14 cellular contexts compared by ENCODE assay signal in genomic region chr7:28572321-28573058, GRCh38.
DNase-seq lines count a peak whose midpoint lies in the region; ATAC-seq lines count a peak whose summit lies in the region.
"Had no signal": no experiment of that assay in that cellular context is flagged by ENCODE, and none has a peak within 500 bp of the region (broad histone marks: within the 10 kb centered on the region; RNA-seq: fewer than 3 reads in every experiment).

No MANE protein-coding gene starts in this region.

- intact Hi-C loops in left colon (cut with DNase I, micrococcal nuclease), result no loop called here

- DNase-seq in DMS153 (lab: John Stamatoyannopoulos, UW), result peak; percentile 94
- DNase-seq in NCI-H1092 treated with DMSO at 0.1 percent for 48 hours (lab: John Stamatoyannopoulos, UW), result peak; percentile 98
- peak; percentile 92 for DNase-seq in NCI-H748 (lab: John Stamatoyannopoulos, UW; ENCODE audit: unreplicated experiment)
- DNase-seq in left colon, result no peak
- DNase-seq in EL, result no peak
- no peak for DNase-seq in ureter (ENCODE audit: low spot score)
- DNase-seq: activated CD4-positive, alpha-beta T cell treated with anti-CD3 and anti-CD28 coated beads for 1 hour; activated T-cell treated with anti-CD3 and anti-CD28 coated beads, Interleukin-2, amount 50 U/mL, for 24 hours; amniotic stem cell; retina; stimulated activated CD4-positive, alpha-beta T cell treated with anti-CD3 and anti-CD28 coated beads, Interleukin-4, amount 100 ng/mL, for 1 hour; stimulated activated naive CD8-positive, alpha-beta T cell treated with anti-CD3 and anti-CD28 coated beads, Interleukin-15, Interleukin-2, amounts not matched to agents 100 U/mL and 50 U/mL, for 24 hours had no signal

- ATAC-seq in left colon (peak; percentile 53), GM19397 (IDR thresholded peaks at IDR 0.05; ENCODE audit: unreplicated experiment) (no peak), GM19324 (IDR thresholded peaks at IDR 0.05; ENCODE audit: low FRiP score, unreplicated experiment) (no peak)
- ATAC-seq: stimulated activated naive CD8-positive, alpha-beta T cell treated with anti-CD3 and anti-CD28 coated beads, Interleukin-15, Interleukin-2, amounts not matched to agents 100 U/mL and 50 U/mL, for 24 hours had no signal

Comparison
In these comparisons a context has a peak if more than half of its experiments do, and no peak if none do; other contexts are left out.
1. DNase-seq: peak in DMS153 (single experiment), NCI-H1092 treated with DMSO at 0.1 percent for 48 hours (single experiment) and NCI-H748 (single experiment); none in left colon (0 of 2), EL (single experiment) and ureter (single experiment).